Comparison of ENCODE assay signal across 8 cellular contexts in the genomic region with DNA sequence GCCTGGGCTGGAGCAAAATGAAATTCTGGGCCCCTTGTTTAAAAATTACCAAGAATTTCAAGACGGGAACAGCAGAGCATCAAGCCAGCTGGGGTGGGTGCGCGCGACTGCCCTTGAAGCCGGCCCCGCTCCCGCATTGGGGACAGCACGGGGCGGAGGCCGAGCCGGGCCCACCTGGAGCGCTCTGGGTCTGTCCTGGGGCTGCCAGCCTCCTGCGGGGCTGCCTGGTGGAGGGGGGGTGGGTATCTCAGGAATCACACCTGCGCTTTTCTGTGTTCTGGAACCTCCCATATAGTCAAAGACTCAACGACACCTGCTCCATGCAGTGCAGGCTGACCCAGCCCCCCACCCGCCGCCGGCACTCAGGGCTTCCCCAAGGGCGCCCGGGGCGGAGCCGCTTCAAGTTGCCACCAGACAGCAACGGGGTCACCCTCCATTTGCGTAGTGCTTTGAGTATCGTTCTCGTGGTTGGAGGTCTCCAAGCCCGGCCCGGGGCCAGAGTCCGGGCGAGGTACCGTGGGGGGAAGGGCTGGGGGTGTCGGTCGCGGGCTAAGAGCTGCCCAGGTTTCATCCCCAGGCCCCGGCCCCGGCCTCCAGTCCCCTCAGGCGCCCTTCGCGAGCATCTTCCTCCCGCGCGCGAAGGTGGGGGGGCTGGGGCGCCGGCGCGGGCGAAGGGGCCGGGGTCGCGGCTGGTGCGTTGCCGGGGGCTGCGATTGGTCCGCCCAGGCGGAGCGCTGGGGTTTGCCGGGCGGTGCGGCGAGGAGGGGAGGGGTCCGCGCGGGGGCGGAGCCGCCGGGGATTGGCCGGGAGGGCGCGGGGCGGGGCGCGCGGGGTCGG. TPM values are rescaled to one million over a fixed set of nuclear protein-coding genes. Genes with fewer than 3 reads are reported as not detected.
DNase-seq lines count a peak whose midpoint lies in the region; ATAC-seq, FAIRE-seq and TF ChIP-seq lines count a peak whose summit lies in the region.

No MANE protein-coding gene starts in this region.

- peak overlapping the region; percentile 65 for H3K4me3 Mint-ChIP-seq in activated T-cell treated with anti-CD3 and anti-CD28 coated beads, Interleukin-2, amount 50 U/mL, for 4 hours

- peak; percentile 34 for DNase-seq in activated T-cell treated with anti-CD3 and anti-CD28 coated beads, Interleukin-2, amount 50 U/mL, for 4 hours
- DNase-seq in iPS DF 6.9 (ENCODE audit: low read depth, low spot score) (no peak), thoracic aorta (ENCODE audit: low spot score) (no peak), GDM1 (lab: John Stamatoyannopoulos, UW) (no peak), HTR-8/SVneo (ENCODE audit: insufficient read length, low spot score) (no peak)

- peaks cover 82% of the 10 kb centered on the region for H4K20me1 ChIP-seq in BLaER1

- H3K4me2 ChIP-seq in BLaER1: peak overlapping the region; percentile 98

- no peaks in the 10 kb centered on the region for H3K9me3 Mint-ChIP-seq in activated T-cell treated with anti-CD3 and anti-CD28 coated beads, Interleukin-2, amount 50 U/mL, for 4 hours

- H3K27me3 Mint-ChIP-seq in activated T-cell treated with anti-CD3 and anti-CD28 coated beads, Interleukin-2, amount 50 U/mL, for 4 hours (ENCODE audit: low read depth): peaks cover 8% of the 10 kb centered on the region

- TF ChIP-seq CTCF in thoracic aorta (IDR thresholded peaks at IDR 0.05): no peak

- no peaks in the 10 kb centered on the region for H3K9me3 ChIP-seq in BLaER1
- H3K9me3 ChIP-seq in HUES48 (ENCODE audit: control insufficient read depth, insufficient read depth, low read length): no peaks in the 10 kb centered on the region
- no peaks in the 10 kb centered on the region for H3K9me3 ChIP-seq in iPS DF 6.9 (ENCODE audit: control insufficient read depth, insufficient read depth, low read length)
- H3K9me3 ChIP-seq in thoracic aorta: no peaks in the 10 kb centered on the region

- H3K4me1 ChIP-seq in BLaER1: peaks cover 88% of the 10 kb centered on the region
- peaks cover 23% of the 10 kb centered on the region for H3K4me1 ChIP-seq in HUES48 (ENCODE audit: control insufficient read depth, insufficient read depth, low read length)
- peaks cover 16% of the 10 kb centered on the region for H3K4me1 ChIP-seq in iPS DF 6.9 (ENCODE audit: control insufficient read depth, insufficient read depth, low read length)
- H3K4me1 ChIP-seq in thoracic aorta (ENCODE audit: control insufficient read depth in 1 of 2, low read depth in 2 of 2): peaks cover 30 to 43% of the 10 kb centered on the region in 2 donors

- ATAC-seq in activated T-cell treated with anti-CD3 and anti-CD28 coated beads, Interleukin-2, amount 50 U/mL, for 4 hours: peak; percentile 37 to 53
- no peak for ATAC-seq in thoracic aorta (ENCODE audit: insufficient number of reproducible peaks, low FRiP score, low read depth)
- no peak for ATAC-seq in GM21423 (IDR thresholded peaks at IDR 0.05; ENCODE audit: unreplicated experiment)

- peaks cover 5% of the 10 kb centered on the region for H3K4me1 Mint-ChIP-seq in activated T-cell treated with anti-CD3 and anti-CD28 coated beads, Interleukin-2, amount 50 U/mL, for 4 hours (ENCODE audit: low read depth)

- peak overlapping the region; percentile 72 for H3K4me3 ChIP-seq in BLaER1
- peak overlapping the region; percentile 68 for H3K4me3 ChIP-seq in HUES48 (ENCODE audit: low read depth, low read length)
- peak overlapping the region; percentile 30; the same call in 1 of the 2 replicates for H3K4me3 ChIP-seq in iPS DF 6.9 (ENCODE audit: low read length)
- peak overlapping the region; percentile 73 for H3K4me3 ChIP-seq in thoracic aorta

- peak overlapping the region; percentile 63 for H3K9ac ChIP-seq in BLaER1
- H3K9ac ChIP-seq in HUES48 (ENCODE audit: low read depth, low read length): no peak overlapping the region

- FAIRE-seq in HTR-8/SVneo (lab: Jason Lieb, UNC): no peak

- no CpG with 5 or more reads among the region's 75 CpGs for WGBS in iPS DF 6.9 (ENCODE audit: insufficient coverage, insufficient read length)

- H3K27me3 ChIP-seq in BLaER1 (no peaks in the 10 kb centered on the region), HUES48 (ENCODE audit: control insufficient read depth, insufficient read depth, low read length) (peaks cover 3% of the 10 kb centered on the region; the same call in 1 of the 2 replicates), iPS DF 6.9 (ENCODE audit: control insufficient read depth, insufficient read depth, low read length) (no peaks in the 10 kb centered on the region), thoracic aorta (replicated peaks; ENCODE audit: insufficient read depth) (no peaks in the 10 kb centered on the region)

- H3K36me3 ChIP-seq in BLaER1: no peaks in the 10 kb centered on the region
- H3K36me3 ChIP-seq in HUES48 (ENCODE audit: control insufficient read depth, insufficient read depth, low read length): no peaks in the 10 kb centered on the region
- H3K36me3 ChIP-seq in iPS DF 6.9 (ENCODE audit: control insufficient read depth, insufficient read depth, low read length): no peaks in the 10 kb centered on the region; the same call in 1 of the 2 replicates
- no peaks in the 10 kb centered on the region for H3K36me3 ChIP-seq in thoracic aorta

- no peaks in the 10 kb centered on the region for H3K36me3 Mint-ChIP-seq in activated T-cell treated with anti-CD3 and anti-CD28 coated beads, Interleukin-2, amount 50 U/mL, for 4 hours (ENCODE audit: insufficient read depth)

- H3K27ac ChIP-seq in BLaER1 (0 out of 2 replicates have a peak overlapping the region, but pooled peaks have one; percentile 13), HUES48 (ENCODE audit: low read depth, low read length) (no peak overlapping the region), iPS DF 6.9 (ENCODE audit: low read length) (no peak overlapping the region), thoracic aorta (no peak overlapping the region)

RNA-seq across cellular contexts. Expression of gene TSPAN4, which starts 6.6 kb away (rescaled TPM):
- 1 to 10 TPM; 4.6 to 6.0 (median 5.7) TPM for total RNA-seq in activated T-cell treated with anti-CD3 and anti-CD28 coated beads, Interleukin-2, amount 50 U/mL, for 4 hours
- total RNA-seq in thoracic aorta: 100 to 1,000 TPM in 1 of 2 donors, 10 to 100 TPM in 1; 55.5 to 107 TPM

RNA-seq across cellular contexts. Expression of gene POLR2L, which starts 6.9 kb away (rescaled TPM):
- 100 to 1,000 TPM; 167 to 183 (median 174) TPM for total RNA-seq in activated T-cell treated with anti-CD3 and anti-CD28 coated beads, Interleukin-2, amount 50 U/mL, for 4 hours
- 10 to 100 TPM; 20.8 to 63.0 TPM for total RNA-seq in thoracic aorta

RNA-seq across cellular contexts. Expression of gene CD151, which starts 16.5 kb away (rescaled TPM):
- 10 to 100 TPM; 33.5 to 39.2 (median 35.6) TPM for total RNA-seq in activated T-cell treated with anti-CD3 and anti-CD28 coated beads, Interleukin-2, amount 50 U/mL, for 4 hours
- total RNA-seq in thoracic aorta: 1,000 to 10,000 TPM in 1 of 2 donors, 100 to 1,000 TPM in 1; 532 to 1,455 TPM

RNA-seq across cellular contexts. Expression of gene CRACR2B, which starts 21.5 kb away (rescaled TPM):
- under 1 TPM; 0.18 to 0.30 (median 0.28) TPM for total RNA-seq in activated T-cell treated with anti-CD3 and anti-CD28 coated beads, Interleukin-2, amount 50 U/mL, for 4 hours
- 10 to 100 TPM in 1 of 2 donors, 1 to 10 TPM in 1; 9.6 to 11.6 TPM for total RNA-seq in thoracic aorta

RNA-seq across cellular contexts. Expression of gene PNPLA2, which starts 30.5 kb away (rescaled TPM):
- 10 to 100 TPM; 55.5 to 62.4 (median 60.2) TPM for total RNA-seq in activated T-cell treated with anti-CD3 and anti-CD28 coated beads, Interleukin-2, amount 50 U/mL, for 4 hours
- 100 to 1,000 TPM; 105 to 115 TPM for total RNA-seq in thoracic aorta

Comparison
In these comparisons a context has a peak if more than half of its experiments do, and no peak if none do; other contexts are left out.
1. ATAC-seq: peak in activated T-cell treated with anti-CD3 and anti-CD28 coated beads, Interleukin-2, amount 50 U/mL, for 4 hours (2 of 2); none in thoracic aorta (single experiment) and GM21423 (single experiment).
2. RNA of gene TSPAN4, which starts 6.6 kb away (total RNA-seq): 55.5 to 107 TPM in thoracic aorta; 4.6 to 6.0 TPM in activated T-cell treated with anti-CD3 and anti-CD28 coated beads, Interleukin-2, amount 50 U/mL, for 4 hours; every median in the first group is over 4 times any median in the second.
3. RNA of gene CD151, which starts 16.5 kb away (total RNA-seq): 532 to 1,455 TPM in thoracic aorta; 33.5 to 39.2 TPM in activated T-cell treated with anti-CD3 and anti-CD28 coated beads, Interleukin-2, amount 50 U/mL, for 4 hours; every median in the first group is over 10 times any median in the second.
4. Peak in every context shown above with its lines, with median percentiles within 50 percentile points of each other: H3K4me3 ChIP-seq.